In genomic region chr21:42524341-42525227, GRCh38 we compare ENCODE assay signal across 9 cellular contexts. TPM values are rescaled to one million over a fixed set of nuclear protein-coding genes. Genes with fewer than 3 reads are reported as not detected.
DNase-seq lines count a peak whose midpoint lies in the region; ATAC-seq and TF ChIP-seq lines count a peak whose summit lies in the region.
"Had no signal": no experiment of that assay in that cellular context is flagged by ENCODE, and none has a peak within 500 bp of the region (broad histone marks: within the 10 kb centered on the region; RNA-seq: fewer than 3 reads in every experiment).

No MANE protein-coding gene starts in this region.

- peak overlapping the region; percentile 33 for H3K9ac ChIP-seq in NT2/D1 (ENCODE audit: insufficient read length, low read depth)
- peak overlapping the region; percentile 25 to 52 for H3K9ac ChIP-seq in colonic mucosa (ENCODE audit: low read depth in 2 of 2, low read length in 2 of 2)

- H3K36me3 Mint-ChIP-seq in mesothelial cell of epicardium (peaks cover 7% of the 10 kb centered on the region), HFFc6 (ENCODE audit: low read depth) (no peaks in the 10 kb centered on the region)

- ATAC-seq in GM19372 (IDR thresholded peaks at IDR 0.05; ENCODE audit: low read depth, unreplicated experiment) (peak; percentile 75), HG03378 (IDR thresholded peaks at IDR 0.05; ENCODE audit: unreplicated experiment) (peak; percentile 76)

- intact Hi-C loops in colonic mucosa (cut with DNase I) = no loop called here
- intact Hi-C loops in uterus (cut with DNase I; ENCODE audit: low total_unique reads) = no loop called here

- H3K27me3 Mint-ChIP-seq in mesothelial cell of epicardium (ENCODE audit: low read depth) = peaks cover 17% of the 10 kb centered on the region
- peaks cover 11% of the 10 kb centered on the region for H3K27me3 Mint-ChIP-seq in HFFc6 (ENCODE audit: insufficient read depth)

- H3K4me3 ChIP-seq in NT2/D1 (ENCODE audit: insufficient read length, low read depth) = peak overlapping the region; percentile 40
- H3K4me3 ChIP-seq in colonic mucosa = peak overlapping the region; percentile 9
- H3K4me3 ChIP-seq in uterus = peak overlapping the region; percentile 7 to 18

- H3K4me3 Mint-ChIP-seq in mesothelial cell of epicardium = peak overlapping the region; percentile 15
- no peak overlapping the region for H3K4me3 Mint-ChIP-seq in HFFc6

- no peaks in the 10 kb centered on the region for H3K9me3 ChIP-seq in NT2/D1 (ENCODE audit: insufficient read depth, low read length)
- no peaks in the 10 kb centered on the region for H3K9me3 ChIP-seq in colonic mucosa
- H3K9me3 ChIP-seq in uterus = no peaks in the 10 kb centered on the region

- peak; percentile 22 for DNase-seq in DMS53 treated with DMSO at 0.1 percent for 48 hours (lab: John Stamatoyannopoulos, UW; ENCODE audit: unreplicated experiment)
- DNase-seq in NT2/D1 (ENCODE audit: low read depth, low spot score) = no peak
- peak; percentile 79 for DNase-seq in colonic mucosa
- no peak for DNase-seq in mesothelial cell of epicardium (ENCODE audit: low spot score in 2 of 2, unreplicated experiment in 2 of 2)
- DNase-seq in uterus = peak; percentile 55 to 71
- no peak for DNase-seq in HFFc6

- TF ChIP-seq POLR2A in uterus (IDR thresholded peaks at IDR 0.05) = no peak

- peaks cover 23% of the 10 kb centered on the region for H3K4me1 Mint-ChIP-seq in mesothelial cell of epicardium
- no peaks in the 10 kb centered on the region for H3K4me1 Mint-ChIP-seq in HFFc6 (ENCODE audit: low read depth)

- H3K27ac ChIP-seq in colonic mucosa = peak overlapping the region; percentile 82
- H3K27ac ChIP-seq in uterus = peak overlapping the region; percentile 64 to 79

- H3K27me3 ChIP-seq in NT2/D1 (ENCODE audit: insufficient read depth, insufficient read length) (no peaks in the 10 kb centered on the region), colonic mucosa (no peaks in the 10 kb centered on the region), uterus (no peaks in the 10 kb centered on the region)

- H3K27ac Mint-ChIP-seq in mesothelial cell of epicardium (peak overlapping the region; percentile 79), HFFc6 (no peak overlapping the region)

- H3K36me3 ChIP-seq in NT2/D1 (ENCODE audit: insufficient read depth, insufficient read length, low read length) = peaks cover 4% of the 10 kb centered on the region
- H3K36me3 ChIP-seq in colonic mucosa = peaks cover under 1% of the 10 kb centered on the region
- no peaks in the 10 kb centered on the region for H3K36me3 ChIP-seq in uterus

- no peaks in the 10 kb centered on the region for H3K9me3 Mint-ChIP-seq in mesothelial cell of epicardium
- peaks cover 3% of the 10 kb centered on the region; the same call in 1 of the 2 replicates for H3K9me3 Mint-ChIP-seq in HFFc6

- H3K4me1 ChIP-seq in NT2/D1 (ENCODE audit: insufficient read depth, insufficient read length) (peaks cover 10% of the 10 kb centered on the region), colonic mucosa (peaks cover 41% of the 10 kb centered on the region), uterus (peaks cover 0 to 6% of the 10 kb centered on the region in 2 donors)

- no peak for TF ChIP-seq CTCF in colonic mucosa (IDR thresholded peaks at IDR 0.05)
- TF ChIP-seq CTCF in mesothelial cell of epicardium (IDR thresholded peaks at IDR 0.05; ENCODE audit: unreplicated experiment) = no peak
- TF ChIP-seq CTCF in uterus (IDR thresholded peaks at IDR 0.05) = no peak
- TF ChIP-seq CTCF in HFFc6 (IDR thresholded peaks at IDR 0.05) = no peak

RNA-seq across cellular contexts. Expression of gene SLC37A1, which starts 10.9 kb away (rescaled TPM):
- total RNA-seq in colonic mucosa (100 to 1,000 TPM in 1 of 2 donors, 10 to 100 TPM in 1; 98.5 to 118 TPM), mesothelial cell of epicardium (13.0 to 15.9 TPM (median 14.8 TPM) in 3 replicates), uterus (1 to 10 TPM; 2.3 to 8.8 (median 6.3) TPM)
- not detected for total RNA-seq in HFFc6 (2021; fragmentation: NEBNext Ultra II Directional; extraction: Animal tissue kit (Norgen Biotek cat#: 25700))

RNA-seq across cellular contexts. Expression of gene RSPH1, which starts 28.6 kb away (rescaled TPM):
- total RNA-seq in colonic mucosa (1 to 10 TPM; 6.9 to 7.5 TPM), mesothelial cell of epicardium (0.23 to 0.42 TPM (median 0.40 TPM) in 3 replicates), uterus (1 to 10 TPM in 2 of 4 donors, not detected in 2; 1.7 to 3.4 TPM)
- total RNA-seq in HFFc6 (2021; fragmentation: NEBNext Ultra II Directional; extraction: Animal tissue kit (Norgen Biotek cat#: 25700)) = not detected
- total RNA-seq: T-helper 2 cell treated with Interferon-gamma antibody and Interleukin-4, amounts not matched to agents 100 ng/mL and 5 ng/mL, for 36 hours had no signal

Comparison
In these comparisons a context has a peak if more than half of its experiments do, and no peak if none do; other contexts are left out.
1. DNase-seq: peak in DMS53 treated with DMSO at 0.1 percent for 48 hours (single experiment), colonic mucosa (single experiment) and uterus (2 of 2); none in NT2/D1 (single experiment), mesothelial cell of epicardium (0 of 2) and HFFc6 (single experiment).
2. Peak in every context shown above with its lines, with median percentiles within 50 percentile points of each other: H3K4me3 ChIP-seq.